17 cellular contexts compared by ENCODE assay signal in the genomic region with DNA sequence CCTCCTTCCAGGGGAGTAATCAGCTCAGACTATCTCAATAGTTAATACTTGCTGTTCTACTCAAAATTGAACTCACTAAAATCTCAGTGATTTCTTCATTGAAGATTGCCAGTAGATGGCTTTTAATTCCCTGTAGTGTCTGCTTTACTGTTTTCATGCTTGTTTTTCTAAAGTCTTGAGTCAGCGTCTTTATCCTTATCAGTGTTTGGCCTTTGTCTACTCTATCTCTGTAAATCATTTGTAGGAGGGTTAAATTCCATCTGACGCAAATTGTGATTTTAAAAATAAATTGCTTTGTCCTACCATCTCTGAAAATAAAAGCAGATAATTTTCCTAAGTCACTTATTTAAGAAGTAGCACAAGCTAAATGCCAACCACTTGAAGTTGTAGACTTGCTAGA. TPM values are rescaled to one million over a fixed set of nuclear protein-coding genes. Genes with fewer than 3 reads are reported as not detected.
A peak's percentile ranks its signal among the peaks of the same experiment; 100 is the strongest.
DNase-seq lines count a peak whose midpoint lies in the region; ATAC-seq and TF ChIP-seq lines count a peak whose summit lies in the region.
"Had no signal": no experiment of that assay in that cellular context is flagged by ENCODE, and none has a peak within 500 bp of the region (broad histone marks: within the 10 kb centered on the region; RNA-seq: fewer than 3 reads in every experiment).

No MANE protein-coding gene starts in this region.

- in situ Hi-C loops in Caki2 (cut with HindIII; ENCODE audit: low pct_unique_long_range_greater_than_20kb, low sequenced_read_pairs) = no loop called here

- H3K36me3 Mint-ChIP-seq in nephron progenitor cell (ENCODE audit: low read depth) = no peaks in the 10 kb centered on the region

- intact Hi-C loops in sciatic nerve (cut with DNase I) = no loop called here

- peak overlapping the region; percentile 62 for H3K27ac Mint-ChIP-seq in nephron progenitor cell

- H3K4me3 Mint-ChIP-seq in nephron progenitor cell = no peak overlapping the region

- no peak for TF ChIP-seq CTCF in nephron progenitor cell (IDR thresholded peaks at IDR 0.05)

- DNase-seq in Caki2 (ENCODE audit: low read depth) (peak; percentile 4), amniotic epithelial cell (ENCODE audit: low read depth) (peak; percentile 63), left lobe of liver (ENCODE audit: low spot score) (no peak), nephron progenitor cell (no peak), sciatic nerve (ENCODE audit: low spot score) (no peak)
- DNase-seq: C1 segment of cervical spinal cord, DMS153, HCEC 1CT, NCI-H1048, NCI-H1436 treated with DMSO at 0.1 percent for 48 hours, NCI-H2081 treated with DMSO at 0.1 percent for 48 hours, NCI-H510A, NCI-H774, PC-3 had no signal

- no peaks in the 10 kb centered on the region for H3K9me3 Mint-ChIP-seq in nephron progenitor cell

- H3K4me1 Mint-ChIP-seq in nephron progenitor cell = peaks cover 33% of the 10 kb centered on the region

- peak; percentile 83 for ATAC-seq in left lobe of liver
- no peak for ATAC-seq in sciatic nerve
- no peak for ATAC-seq in HG03521 (IDR thresholded peaks at IDR 0.05; ENCODE audit: unreplicated experiment)
- ATAC-seq in GM18861 (IDR thresholded peaks at IDR 0.05; ENCODE audit: unreplicated experiment) = no peak
- ATAC-seq in GM18858 (IDR thresholded peaks at IDR 0.05; ENCODE audit: unreplicated experiment) = no peak
- ATAC-seq: PC-3 had no signal

- H3K27me3 Mint-ChIP-seq in nephron progenitor cell (ENCODE audit: low read depth, poor library complexity) = peaks cover 2% of the 10 kb centered on the region

RNA-seq across cellular contexts. Expression of a gene that starts 47.4 kb away (rescaled TPM):
- total RNA-seq in Caki2 (2014; rRNA removed; shearing (Covaris generic); ENCODE audit: low replicate concordance) = 0.52 and 4.0 TPM in 2 replicates
- total RNA-seq in left lobe of liver (7.9 TPM), sciatic nerve (11.1 TPM)

Comparison
In these comparisons a context has a peak if more than half of its experiments do, and no peak if none do; other contexts are left out.
1. DNase-seq: peak in Caki2 (single experiment) and amniotic epithelial cell (single experiment); none in left lobe of liver (single experiment), nephron progenitor cell (single experiment) and sciatic nerve (single experiment).